Comparison of ENCODE assay signal across 13 cellular contexts in genomic region chr4:2792396-2792710, GRCh38. TPM values are rescaled to one million over a fixed set of nuclear protein-coding genes. Genes with fewer than 3 reads are reported as not detected.
DNase-seq lines count a peak whose midpoint lies in the region; ATAC-seq, FAIRE-seq and TF ChIP-seq lines count a peak whose summit lies in the region.
"Had no signal": no experiment of that assay in that cellular context is flagged by ENCODE, and none has a peak within 500 bp of the region (broad histone marks: within the 10 kb centered on the region; RNA-seq: fewer than 3 reads in every experiment).

No MANE protein-coding gene starts in this region.

- no peak overlapping the region for H2AFZ ChIP-seq in astrocyte (ENCODE audit: low read depth, low read length)

- TF ChIP-seq POLR2A in vagina (IDR thresholded peaks at IDR 0.05), result no peak
- no peak for TF ChIP-seq POLR2A in prostate gland (IDR thresholded peaks at IDR 0.05)

- H3K27ac ChIP-seq in heart right ventricle (peak overlapping the region in 9 of 10 donors; percentile 34 to 86 (median 58)), right cardiac atrium (ENCODE audit: low read length) (no peak overlapping the region), astrocyte (ENCODE audit: low read depth, low read length) (no peak overlapping the region), vagina (peak overlapping the region; percentile 34), prostate gland (no peak overlapping the region)

- H3K79me2 ChIP-seq in astrocyte (ENCODE audit: insufficient read depth, low read length), result peaks cover 29% of the 10 kb centered on the region

- H3K9me3 Mint-ChIP-seq in astrocyte (ENCODE audit: unreplicated experiment) (no peaks in the 10 kb centered on the region), naive B cell (no peaks in the 10 kb centered on the region)

- H3K27me3 Mint-ChIP-seq in astrocyte (ENCODE audit: low read depth, unreplicated experiment), result peaks cover 4% of the 10 kb centered on the region
- no peaks in the 10 kb centered on the region for H3K27me3 Mint-ChIP-seq in naive B cell

- peak overlapping the region; percentile 34 for H3K4me3 Mint-ChIP-seq in astrocyte (ENCODE audit: unreplicated experiment)
- peak overlapping the region; percentile 49 to 87 (median 67) for H3K4me3 Mint-ChIP-seq in naive B cell

- no peaks in the 10 kb centered on the region for H3K9me3 ChIP-seq in heart right ventricle
- H3K9me3 ChIP-seq in right cardiac atrium (ENCODE audit: control insufficient read depth, low read length), result no peaks in the 10 kb centered on the region
- no peaks in the 10 kb centered on the region for H3K9me3 ChIP-seq in astrocyte (ENCODE audit: insufficient read depth, low read depth, low read length)
- H3K9me3 ChIP-seq in vagina, result no peaks in the 10 kb centered on the region
- no peaks in the 10 kb centered on the region for H3K9me3 ChIP-seq in prostate gland

- H3K9ac ChIP-seq in astrocyte (ENCODE audit: low read length), result no peak overlapping the region

- 61 to 63% methylated on average over 5 to 8 of the region's 8 CpGs for WGBS in heart right ventricle, 2 donors
- 73% methylated on average over 8 of the region's 8 CpGs for WGBS in right cardiac atrium
- WGBS in prostate gland, result 88% methylated on average over 8 of the region's 8 CpGs

- DNase-seq in heart right ventricle (no peak), right cardiac atrium (no peak), astrocyte (ENCODE audit: low read depth) (no peak), naive B cell (no peak), vagina (ENCODE audit: extremely low spot score in 2 of 2) (no peak), NCI-H1092 treated with DMSO at 0.1 percent for 48 hours (lab: John Stamatoyannopoulos, UW) (no peak), prostate gland (ENCODE audit: low spot score) (no peak)
- DNase-seq: COR-L47, cortex of kidney, NCI-H1436 treated with DMSO at 0.1 percent for 48 hours, NCI-H748 treated with DMSO at 0.1 percent for 48 hours had no signal

- ATAC-seq in heart right ventricle (no peak), right cardiac atrium (no peak), naive B cell (ENCODE audit: low read depth in 2 of 2) (peak in 1 of 2 donors; percentile 2), GM19397 (IDR thresholded peaks at IDR 0.05; ENCODE audit: unreplicated experiment) (no peak)

- no peak overlapping the region for H3K4me2 ChIP-seq in astrocyte (ENCODE audit: low read length)

- H3K4me1 ChIP-seq in heart right ventricle, result peaks cover 28 to 79% (median 69%) of the 10 kb centered on the region in 9 donors
- peaks cover 27% of the 10 kb centered on the region for H3K4me1 ChIP-seq in right cardiac atrium (ENCODE audit: control insufficient read depth, insufficient read depth, low read length)
- peaks cover 26% of the 10 kb centered on the region for H3K4me1 ChIP-seq in astrocyte (ENCODE audit: insufficient read depth, low read length)
- H3K4me1 ChIP-seq in vagina, result peaks cover 54% of the 10 kb centered on the region
- H3K4me1 ChIP-seq in prostate gland (replicated peaks), result peaks cover 15% of the 10 kb centered on the region

- H3K4me1 Mint-ChIP-seq in astrocyte (ENCODE audit: low read depth, unreplicated experiment) (peaks cover 7% of the 10 kb centered on the region), naive B cell (peaks cover 53 to 85% (median 78%) of the 10 kb centered on the region in 3 donors)

- H4K20me1 ChIP-seq in astrocyte (ENCODE audit: insufficient read depth, low read length), result no peaks in the 10 kb centered on the region

- H3K27me3 ChIP-seq in heart right ventricle (no peaks in the 10 kb centered on the region), right cardiac atrium (ENCODE audit: control insufficient read depth, insufficient read depth) (no peaks in the 10 kb centered on the region), astrocyte (ENCODE audit: insufficient read depth, low read length) (no peaks in the 10 kb centered on the region), vagina (no peaks in the 10 kb centered on the region), prostate gland (replicated peaks; ENCODE audit: insufficient read depth) (no peaks in the 10 kb centered on the region)

- intact Hi-C loops in heart right ventricle (cut with DNase I), result loop anchor here in 1 of 10 donors (5.0 kb wide), 1 partner anchor 50 kb away; the partner anchor contains the start of gene ADD1
- intact Hi-C loops in right cardiac atrium (cut with DNase I), result no loop called here
- intact Hi-C loops in vagina (cut with DNase I), result no loop called here
- intact Hi-C loops in prostate gland (cut with DNase I), result no loop called here

- H3K4me3 ChIP-seq in heart right ventricle, result peak overlapping the region in 3 of 10 donors; percentile 13 to 81 (median 78)
- H3K4me3 ChIP-seq in right cardiac atrium (ENCODE audit: low read length), result no peak overlapping the region
- no peak overlapping the region for H3K4me3 ChIP-seq in astrocyte (ENCODE audit: insufficient read depth, low read depth, low read length)
- H3K4me3 ChIP-seq in vagina, result no peak overlapping the region
- no peak overlapping the region for H3K4me3 ChIP-seq in prostate gland

- FAIRE-seq in astrocyte (lab: Jason Lieb, UNC), result no peak
- FAIRE-seq: frontal cortex had no signal

- H3K36me3 Mint-ChIP-seq in astrocyte (ENCODE audit: low read depth, unreplicated experiment) (peaks cover 3% of the 10 kb centered on the region), naive B cell (no peaks in the 10 kb centered on the region)

- peaks cover 0 to 14% (median 0%) of the 10 kb centered on the region in 9 donors for H3K36me3 ChIP-seq in heart right ventricle
- H3K36me3 ChIP-seq in astrocyte (ENCODE audit: insufficient read depth, low read length), result no peaks in the 10 kb centered on the region
- H3K36me3 ChIP-seq in vagina, result no peaks in the 10 kb centered on the region
- no peaks in the 10 kb centered on the region for H3K36me3 ChIP-seq in prostate gland

- TF ChIP-seq CTCF in heart right ventricle (IDR thresholded peaks at IDR 0.05), result no peak
- TF ChIP-seq CTCF in astrocyte (IDR thresholded peaks at IDR 0.05; ENCODE audit: insufficient read depth, low read depth, low read length), result no peak
- no peak for TF ChIP-seq CTCF in vagina (IDR thresholded peaks at IDR 0.05)
- TF ChIP-seq CTCF in prostate gland (IDR thresholded peaks at IDR 0.05), result no peak

- no peak overlapping the region for H3K27ac Mint-ChIP-seq in astrocyte (ENCODE audit: unreplicated experiment)
- H3K27ac Mint-ChIP-seq in naive B cell, result peak overlapping the region in 4 of 6 donors; percentile 77 to 95 (median 87)

RNA-seq across cellular contexts. Expression of gene SH3BP2, which starts 0.5 kb away (rescaled TPM):
- total RNA-seq in heart right ventricle, result 10 to 100 TPM; 10.4 to 36.9 (median 16.4) TPM
- 10 to 100 TPM; 12.3 to 47.7 TPM for polyA plus RNA-seq in heart right ventricle
- total RNA-seq in right cardiac atrium, result 10 to 100 TPM; 20.5 to 28.8 (median 26.3) TPM
- polyA plus RNA-seq in right cardiac atrium, result 21.7 TPM
- total RNA-seq in astrocyte, result 33.7 and 35.0 TPM in 2 replicates
- 10 to 100 TPM; 14.3 to 91.1 (median 28.7) TPM for polyA plus RNA-seq in naive B cell (ENCODE audit: low read depth in 6 of 6)
- 102 TPM for total RNA-seq in vagina
- total RNA-seq in prostate gland, result 10 to 100 TPM; 24.3 to 41.3 TPM

RNA-seq across cellular contexts. Expression of gene TNIP2, which starts 36.2 kb away (rescaled TPM):
- total RNA-seq in heart right ventricle (10 to 100 TPM; 12.6 to 33.7 (median 14.5) TPM), right cardiac atrium (10 to 100 TPM; 20.2 to 28.0 (median 24.6) TPM), astrocyte (31.1 and 33.7 TPM in 2 replicates), vagina (57.0 TPM), prostate gland (10 to 100 TPM; 54.8 to 94.0 TPM)
- polyA plus RNA-seq in heart right ventricle (10 to 100 TPM; 25.8 to 33.6 TPM), right cardiac atrium (24.9 TPM), naive B cell (ENCODE audit: low read depth in 6 of 6) (10 to 100 TPM; 25.4 to 36.2 (median 35.3) TPM)

RNA-seq across cellular contexts. Expression of gene ADD1, which starts 51.3 kb away (rescaled TPM):
- total RNA-seq in heart right ventricle, result 100 to 1,000 TPM; 188 to 289 (median 214) TPM
- 100 to 1,000 TPM; 163 to 448 TPM for polyA plus RNA-seq in heart right ventricle
- 100 to 1,000 TPM; 215 to 256 (median 236) TPM for total RNA-seq in right cardiac atrium
- 207 TPM for polyA plus RNA-seq in right cardiac atrium
- total RNA-seq in astrocyte, result 258 and 280 TPM in 2 replicates
- 100 to 1,000 TPM; 325 to 440 (median 349) TPM for polyA plus RNA-seq in naive B cell (ENCODE audit: low read depth in 6 of 6)
- total RNA-seq in vagina, result 228 TPM
- 100 to 1,000 TPM; 164 to 321 TPM for total RNA-seq in prostate gland

Comparison
In these comparisons a context has a peak if more than half of its experiments do, and no peak if none do; other contexts are left out.
1. H3K27ac ChIP-seq: peak in heart right ventricle (9 of 10) and vagina (single experiment); none in right cardiac atrium (single experiment), astrocyte (single experiment) and prostate gland (0 of 2).